In the genomic region with DNA sequence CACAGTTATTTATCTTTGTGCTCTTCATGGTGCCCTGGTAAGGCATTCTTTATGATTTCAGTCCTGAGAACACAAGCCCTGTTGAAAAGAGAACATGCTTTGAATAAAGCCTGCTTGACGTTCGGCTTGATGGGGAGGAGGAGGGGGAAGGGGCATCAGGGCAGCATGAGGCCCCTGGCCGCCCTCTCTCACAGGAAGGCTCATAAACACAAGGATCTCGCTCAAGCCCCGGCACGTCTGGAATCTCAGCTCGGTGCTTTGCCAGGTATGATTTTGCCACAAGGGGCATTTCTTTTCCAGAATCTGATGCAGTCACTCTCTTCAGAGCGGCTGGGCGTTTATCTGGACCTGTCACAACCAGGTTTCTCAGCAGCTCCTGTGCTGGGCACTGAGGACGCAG, we compare ENCODE assay signal across 22 cellular contexts.
DNase-seq lines count a peak whose midpoint lies in the region; ATAC-seq and TF ChIP-seq lines count a peak whose summit lies in the region.
"Had no signal": no experiment of that assay in that cellular context is flagged by ENCODE, and none has a peak within 500 bp of the region (broad histone marks: within the 10 kb centered on the region; RNA-seq: fewer than 3 reads in every experiment).

No MANE protein-coding gene starts in this region.

- H3K36me3 ChIP-seq in hepatocyte (replicated peaks; ENCODE audit: insufficient read depth, low read depth) (no peaks in the 10 kb centered on the region), spleen (peaks cover 0 to 52% (median 15%) of the 10 kb centered on the region in 6 donors), uterus (no peaks in the 10 kb centered on the region)

- H3K4me1 ChIP-seq in hepatocyte (ENCODE audit: insufficient read depth) (peaks cover 40% of the 10 kb centered on the region), spleen (no peaks in the 10 kb centered on the region), uterus (no peaks in the 10 kb centered on the region)
- H3K4me1 ChIP-seq: thyroid gland had no signal

- H3K4me3 ChIP-seq in hepatocyte: no peak overlapping the region
- no peak overlapping the region for H3K4me3 ChIP-seq in spleen
- H3K4me3 ChIP-seq in uterus: no peak overlapping the region
- H3K4me3 ChIP-seq: dorsolateral prefrontal cortex, thyroid gland had no signal

- DNase-seq in DMS 273 (lab: John Stamatoyannopoulos, UW; ENCODE audit: unreplicated experiment) (peak; percentile 76), DMS 273 treated with DMSO at 0.1 percent for 48 hours (lab: John Stamatoyannopoulos, UW) (no peak), hepatocyte (ENCODE audit: low spot score) (no peak), spleen (peak; percentile 34), uterus (no peak), activated gamma-delta T cell treated with Interleukin-2 at 50 U/mL for 16 hours (no peak)
- DNase-seq: 8988T; activated B cell treated with CpG ODN at 0.5 μM for 24 hours; activated CD4-positive, alpha-beta memory T cell treated with anti-CD3 and anti-CD28 coated beads for 36 hours; activated T-cell treated with anti-CD3 and anti-CD28 coated beads for 4 hours; AML-193; caudate nucleus; DND-41; HFFc6; immature natural killer cell; NCI-H1930; stimulated activated CD4-positive, alpha-beta T cell treated with anti-CD3 and anti-CD28 coated beads, Interleukin-4, amount 100 ng/mL, for 1 hour; thyroid gland had no signal

- H4K20me1 ChIP-seq in hepatocyte (ENCODE audit: insufficient read depth, poor library complexity, severe bottlenecking): no peaks in the 10 kb centered on the region

- H3K9me3 ChIP-seq in hepatocyte (ENCODE audit: low read depth) (no peaks in the 10 kb centered on the region), spleen (no peaks in the 10 kb centered on the region), uterus (no peaks in the 10 kb centered on the region)
- H3K9me3 ChIP-seq: neutrophil, thyroid gland had no signal

- no peaks in the 10 kb centered on the region for H3K79me2 ChIP-seq in hepatocyte

- H3K9me2 ChIP-seq in hepatocyte (replicated peaks; ENCODE audit: insufficient read depth): no peaks in the 10 kb centered on the region

- H2AFZ ChIP-seq in hepatocyte: no peak overlapping the region

- intact Hi-C loops in spleen (cut with DNase I; ENCODE audit: low total_unique reads): no loop called here
- intact Hi-C loops in uterus (cut with DNase I; ENCODE audit: low total_unique reads): no loop called here

- peak overlapping the region; percentile 0 for H3K4me2 ChIP-seq in hepatocyte

- TF ChIP-seq POLR2A in spleen (IDR thresholded peaks at IDR 0.05): no peak
- no peak for TF ChIP-seq POLR2A in uterus (IDR thresholded peaks at IDR 0.05)

- ATAC-seq in HG02571 (IDR thresholded peaks at IDR 0.05; ENCODE audit: unreplicated experiment): no peak

- TF ChIP-seq CTCF in VCaP (conservative IDR thresholded peaks at IDR 0.05) (peak; percentile 36; the same call in 1 of the 2 replicates), hepatocyte (IDR thresholded peaks at IDR 0.05; ENCODE audit: poor library complexity) (no peak), spleen (IDR thresholded peaks at IDR 0.05 in 8 of 11, conservative IDR thresholded peaks at IDR 0.05 in 3 of 11) (no peak), uterus (IDR thresholded peaks at IDR 0.05) (no peak)

- H3K27me3 ChIP-seq in hepatocyte (no peaks in the 10 kb centered on the region), spleen (replicated peaks in 1 of 7) (no peaks in the 10 kb centered on the region), uterus (no peaks in the 10 kb centered on the region)
- H3K27me3 ChIP-seq: dorsolateral prefrontal cortex, neutrophil, thyroid gland had no signal

- peak overlapping the region; percentile 99 for H3K27ac ChIP-seq in VCaP
- H3K27ac ChIP-seq in hepatocyte: peak overlapping the region; percentile 49
- no peak overlapping the region for H3K27ac ChIP-seq in spleen
- no peak overlapping the region for H3K27ac ChIP-seq in uterus
- H3K27ac ChIP-seq: dorsolateral prefrontal cortex, neutrophil, thyroid gland had no signal

- WGBS in hepatocyte (ENCODE audit: low lambda C conversion rate, missing lambda C conversion rate): 62% methylated on average over 10 of the region's 10 CpGs
- 96 to 98% (median 97%) methylated on average over 10 of the region's 10 CpGs for WGBS in spleen, 5 donors

Comparison
In these comparisons a context has a peak if more than half of its experiments do, and no peak if none do; other contexts are left out.
1. DNase-seq: peak in DMS 273 (single experiment) and spleen (single experiment); none in DMS 273 treated with DMSO at 0.1 percent for 48 hours (single experiment), hepatocyte (single experiment), uterus (0 of 2) and activated gamma-delta T cell treated with Interleukin-2 at 50 U/mL for 16 hours (single experiment).
2. H3K27ac ChIP-seq: peak in VCaP (single experiment) and hepatocyte (single experiment); none in spleen (0 of 8) and uterus (0 of 2).